ENCODE assay signal across 10 cellular contexts in genomic region chr16:30032083-30032819, GRCh38. TPM values are rescaled to one million over a fixed set of nuclear protein-coding genes. Genes with fewer than 3 reads are reported as not detected.
A peak's percentile ranks its signal among the peaks of the same experiment; 100 is the strongest.
DNase-seq lines count a peak whose midpoint lies in the region; ATAC-seq and TF ChIP-seq lines count a peak whose summit lies in the region.
"Had no signal": no experiment of that assay in that cellular context is flagged by ENCODE, and none has a peak within 500 bp of the region (broad histone marks: within the 10 kb centered on the region; RNA-seq: fewer than 3 reads in every experiment).

No MANE protein-coding gene starts in this region.

- peaks cover 3% of the 10 kb centered on the region for H3K27me3 ChIP-seq in CD4-positive, CD25-positive, alpha-beta regulatory T cell (ENCODE audit: control insufficient read depth, insufficient read depth, low read length)
- H3K27me3 ChIP-seq in HL-60 (ENCODE audit: insufficient read depth, poor library complexity, severe bottlenecking) (peaks cover 44% of the 10 kb centered on the region), thyroid gland (peaks cover 15% of the 10 kb centered on the region)

- ATAC-seq in CD4-positive, CD25-positive, alpha-beta regulatory T cell (ENCODE audit: low read depth in 2 of 2): peak; percentile 38 to 43
- peak; percentile 75 for ATAC-seq in mucosa of descending colon
- no peak for ATAC-seq in HG02642 (IDR thresholded peaks at IDR 0.05; ENCODE audit: poor library complexity, unreplicated experiment)

- peaks cover 13% of the 10 kb centered on the region for H3K4me1 ChIP-seq in CD4-positive, CD25-positive, alpha-beta regulatory T cell (ENCODE audit: control insufficient read depth, insufficient read depth, low read length, poor library complexity, severe bottlenecking)
- H3K4me1 ChIP-seq in mucosa of descending colon (ENCODE audit: low read depth) (peaks cover 3% of the 10 kb centered on the region), thyroid gland (peaks cover 0 to 5% of the 10 kb centered on the region in 2 donors)

- H3K4me3 Mint-ChIP-seq in CD4-positive, CD25-positive, alpha-beta regulatory T cell: peak overlapping the region in 3 of 4 donors; percentile 29 to 64 (median 36)

- H3K4me1 Mint-ChIP-seq in CD4-positive, CD25-positive, alpha-beta regulatory T cell: peaks cover 4 to 14% (median 8%) of the 10 kb centered on the region in 4 donors

- H3K9me3 ChIP-seq in CD4-positive, CD25-positive, alpha-beta regulatory T cell (ENCODE audit: control insufficient read depth in 2 of 2, low read length in 2 of 2): no peaks in the 10 kb centered on the region
- H3K9me3 ChIP-seq in mucosa of descending colon (no peaks in the 10 kb centered on the region), thyroid gland (no peaks in the 10 kb centered on the region)

- WGBS in thyroid gland, 2 donors: 22% methylated on average over 12 of the region's 12 CpGs

- no peaks in the 10 kb centered on the region for H3K36me3 Mint-ChIP-seq in CD4-positive, CD25-positive, alpha-beta regulatory T cell

- peaks cover 0 to 1% (median 0%) of the 10 kb centered on the region in 7 donors for H3K9me3 Mint-ChIP-seq in CD4-positive, CD25-positive, alpha-beta regulatory T cell
- H3K9me3 Mint-ChIP-seq: IgD-negative memory B cell had no signal

- no peak overlapping the region for H3K27ac ChIP-seq in CD4-positive, CD25-positive, alpha-beta regulatory T cell (ENCODE audit: insufficient read depth, low read length, poor library complexity, severe bottlenecking)
- H3K27ac ChIP-seq in HL-60 (replicated peaks) (no peak overlapping the region), thyroid gland (no peak overlapping the region)

- no peaks in the 10 kb centered on the region for H3K36me3 ChIP-seq in CD4-positive, CD25-positive, alpha-beta regulatory T cell (ENCODE audit: control insufficient read depth, insufficient read depth, low read length)
- H3K36me3 ChIP-seq in mucosa of descending colon (ENCODE audit: low read depth) (no peaks in the 10 kb centered on the region), thyroid gland (no peaks in the 10 kb centered on the region)

- TF ChIP-seq CTCF in HL-60 (IDR thresholded peaks at IDR 0.05; ENCODE audit: insufficient read depth, low read length) (peak; percentile 85), mucosa of descending colon (IDR thresholded peaks at IDR 0.05) (peak; percentile 65), thyroid gland (IDR thresholded peaks at IDR 0.05) (peak; percentile 29 to 79 (median 62))

- intact Hi-C loops in mucosa of descending colon (cut with DNase I, micrococcal nuclease): no loop called here
- intact Hi-C loops in thyroid gland (cut with DNase I): no loop called here

- TF ChIP-seq POLR2A in thyroid gland (IDR thresholded peaks at IDR 0.05): no peak

- no peak overlapping the region for H3K4me3 ChIP-seq in CD4-positive, CD25-positive, alpha-beta regulatory T cell (ENCODE audit: low read depth, low read length)
- H3K4me3 ChIP-seq in HL-60 (replicated peaks; ENCODE audit: insufficient read depth, low read length): no peak overlapping the region
- no peak overlapping the region for H3K4me3 ChIP-seq in mucosa of descending colon
- H3K4me3 ChIP-seq in thyroid gland (replicated peaks in 1 of 3): no peak overlapping the region

- no peak overlapping the region for H3K27ac Mint-ChIP-seq in CD4-positive, CD25-positive, alpha-beta regulatory T cell
- H3K27ac Mint-ChIP-seq: IgD-negative memory B cell had no signal

- peaks cover 52% of the 10 kb centered on the region for H3K27me3 Mint-ChIP-seq in CD4-positive, CD25-positive, alpha-beta regulatory T cell

- peak; percentile 41 to 77 (median 62) for DNase-seq in CD4-positive, CD25-positive, alpha-beta regulatory T cell
- DNase-seq in HL-60 (ENCODE audit: low read depth in 1 of 2, low spot score in 1 of 2) (peak in 1 of 2 experiments; percentile 71), NCI-H774 (lab: John Stamatoyannopoulos, UW) (peak; percentile 53), mucosa of descending colon (peak in 1 of 3 donors; percentile 61), thyroid gland (peak; percentile 56 to 57)
- DNase-seq in activated CD4-positive, alpha-beta T cell treated with anti-CD3 and anti-CD28 coated beads, Interleukin-2, amount 50 U/mL, for 24 hours (ENCODE audit: low read depth in 1 of 2, low spot score in 1 of 2): peak; percentile 38 to 58
- DNase-seq in effector CD8-positive, alpha-beta T cell (lab: John Stamatoyannopoulos, UW): peak; percentile 37

RNA-seq across cellular contexts. Expression of gene TLCD3B, which starts 1.2 kb away (rescaled TPM):
- total RNA-seq in CD4-positive, CD25-positive, alpha-beta regulatory T cell: not detected
- polyA plus RNA-seq in CD4-positive, CD25-positive, alpha-beta regulatory T cell: not detected
- total RNA-seq in mucosa of descending colon (under 1 TPM in 2 of 3 donors, not detected in 1; 0.38 to 0.46 TPM), thyroid gland (under 1 TPM in 2 of 4 donors, not detected in 2; 0.54 to 0.79 TPM)
- total RNA-seq: subcutaneous adipose tissue had no signal
- polyA plus RNA-seq: IgD-negative memory B cell had no signal

RNA-seq across cellular contexts. Expression of gene C16orf92, which starts 9.3 kb away (rescaled TPM):
- not detected for total RNA-seq in CD4-positive, CD25-positive, alpha-beta regulatory T cell
- not detected for polyA plus RNA-seq in CD4-positive, CD25-positive, alpha-beta regulatory T cell
- total RNA-seq in mucosa of descending colon (not detected), thyroid gland (not detected)
- total RNA-seq: subcutaneous adipose tissue had no signal
- polyA plus RNA-seq: IgD-negative memory B cell had no signal

RNA-seq across cellular contexts. Expression of gene DOC2A, which starts 21.4 kb away (rescaled TPM):
- total RNA-seq in CD4-positive, CD25-positive, alpha-beta regulatory T cell: not detected
- not detected for polyA plus RNA-seq in CD4-positive, CD25-positive, alpha-beta regulatory T cell
- 10 to 100 TPM in 1 of 3 donors, 1 to 10 TPM in 2; 5.2 to 16.8 (median 7.5) TPM for total RNA-seq in mucosa of descending colon
- total RNA-seq in thyroid gland: 1 to 10 TPM in 1 of 4 donors, under 1 TPM in 2, not detected in 1; 0.22 to 1.2 (median 0.94) TPM
- polyA plus RNA-seq: IgD-negative memory B cell had no signal

RNA-seq across cellular contexts. Expression of gene ALDOA, which starts 33.3 kb away (rescaled TPM):
- total RNA-seq in CD4-positive, CD25-positive, alpha-beta regulatory T cell: 430 TPM
- polyA plus RNA-seq in CD4-positive, CD25-positive, alpha-beta regulatory T cell: 1,000 to 10,000 TPM; 1,129 to 1,243 (median 1,151) TPM
- total RNA-seq in mucosa of descending colon (1,000 to 10,000 TPM; 1,235 to 2,016 (median 1,778) TPM), thyroid gland (1,000 to 10,000 TPM in 3 of 4 donors, 100 to 1,000 TPM in 1; 752 to 2,025 (median 1,174) TPM)

RNA-seq across cellular contexts. Expression of gene INO80E, which starts 36.2 kb away (rescaled TPM):
- total RNA-seq in CD4-positive, CD25-positive, alpha-beta regulatory T cell: 105 TPM
- polyA plus RNA-seq in CD4-positive, CD25-positive, alpha-beta regulatory T cell: 1 to 10 TPM; 5.0 to 8.9 (median 6.0) TPM
- 10 to 100 TPM; 71.2 to 79.5 (median 78.4) TPM for total RNA-seq in mucosa of descending colon
- 100 to 1,000 TPM in 3 of 4 donors, 10 to 100 TPM in 1; 45.9 to 165 (median 142) TPM for total RNA-seq in thyroid gland
